In genomic region chr17:28902819-28903545, GRCh38 we compare ENCODE assay signal across 8 cellular contexts. TPM values are rescaled to one million over a fixed set of nuclear protein-coding genes. Genes with fewer than 3 reads are reported as not detected.
DNase-seq lines count a peak whose midpoint lies in the region; ATAC-seq and TF ChIP-seq lines count a peak whose summit lies in the region.

TSS of gene DHRS13 (minus strand) at chr17:28903079. CDS start at chr17:28902944, 135 bp downstream.

- 1% methylated on average over 26 of the region's 55 CpGs for WGBS in esophagus muscularis mucosa

- H3K27me3 Mint-ChIP-seq in activated T-cell treated with anti-CD3 and anti-CD28 coated beads, Interleukin-2, amount 50 U/mL, for 72 hours (ENCODE audit: low read depth): no peaks in the 10 kb centered on the region

- TF ChIP-seq POLR2A in esophagus muscularis mucosa (IDR thresholded peaks at IDR 0.05; ENCODE audit: low read depth): no peak

- peaks cover 7 to 16% of the 10 kb centered on the region in 2 donors for H3K36me3 Mint-ChIP-seq in activated T-cell treated with anti-CD3 and anti-CD28 coated beads, Interleukin-2, amount 50 U/mL, for 72 hours (ENCODE audit: insufficient read depth in 2 of 2)
- H3K36me3 Mint-ChIP-seq in stimulated activated effector memory CD8-positive, alpha-beta T cell treated with anti-CD3 and anti-CD28 coated beads, Interleukin-12 subunit alpha, Interleukin-12 subunit beta, amount 100 ng/mL, for 72 hours: peaks cover 70% of the 10 kb centered on the region

- H3K9me3 Mint-ChIP-seq in activated T-cell treated with anti-CD3 and anti-CD28 coated beads, Interleukin-2, amount 50 U/mL, for 72 hours: peaks cover 0 to 2% of the 10 kb centered on the region in 2 donors
- no peaks in the 10 kb centered on the region for H3K9me3 Mint-ChIP-seq in stimulated activated effector memory CD8-positive, alpha-beta T cell treated with anti-CD3 and anti-CD28 coated beads, Interleukin-12 subunit alpha, Interleukin-12 subunit beta, amount 100 ng/mL, for 72 hours

- DNase-seq in DMS53 treated with DMSO at 0.1 percent for 48 hours (lab: John Stamatoyannopoulos, UW; ENCODE audit: unreplicated experiment) (peak; percentile 81), Panc1 (ENCODE audit: low read depth, low spot score) (peak; percentile 57), esophagus muscularis mucosa (ENCODE audit: extremely low spot score) (peak; percentile 92), myocyte (ENCODE audit: low read depth) (peak; percentile 84)
- DNase-seq in activated T-cell treated with anti-CD3 and anti-CD28 coated beads, Interleukin-2, amount 50 U/mL, for 72 hours: peak; percentile 96 to 99
- DNase-seq in stimulated activated effector memory CD8-positive, alpha-beta T cell treated with anti-CD3 and anti-CD28 coated beads, Interleukin-12 subunit alpha, Interleukin-12 subunit beta, amount 100 ng/mL, for 72 hours (ENCODE audit: low spot score in 2 of 2): peak; percentile 94 to 96

- peak within 1 kb of the TSS; percentile 92 for H3K27ac Mint-ChIP-seq in activated T-cell treated with anti-CD3 and anti-CD28 coated beads, Interleukin-2, amount 50 U/mL, for 72 hours
- H3K27ac Mint-ChIP-seq in stimulated activated effector memory CD8-positive, alpha-beta T cell treated with anti-CD3 and anti-CD28 coated beads, Interleukin-12 subunit alpha, Interleukin-12 subunit beta, amount 100 ng/mL, for 72 hours: peak within 1 kb of the TSS; percentile 85

- H3K27ac ChIP-seq in KMS-11 (peak within 1 kb of the TSS; percentile 66), Panc1 (ENCODE audit: low read length) (peak within 1 kb of the TSS; percentile 48), esophagus muscularis mucosa (replicated peaks in 1 of 4) (peak within 1 kb of the TSS; percentile 83 to 92 (median 88))

- H3K79me2 ChIP-seq in KMS-11 (ENCODE audit: insufficient read depth, low read depth): peaks cover 12% of the 10 kb centered on the region; the same call in 1 of the 2 replicates

- peak within 1 kb of the TSS; percentile 84 for H2AFZ ChIP-seq in KMS-11 (ENCODE audit: low read depth)

- intact Hi-C loops in Panc1 (cut with micrococcal nuclease; ENCODE audit: unreplicated experiment) (loop anchor here (10.0 kb wide), 2 partner anchors 58 to 178 kb away; partner anchors contain the start of genes FAM222B, NEK8 and TLCD1), esophagus muscularis mucosa (cut with DNase I) (no loop called here)

- peak within 1 kb of the TSS; percentile 89 for H3K4me2 ChIP-seq in KMS-11

- POLR2A ChIA-PET in Panc1 (lab: Charles Lee): no interaction called here

- H3K4me3 ChIP-seq in KMS-11 (IDR thresholded peaks at IDR 0.05; ENCODE audit: insufficient read depth, low read depth, low read length): no peak within 1 kb of the TSS
- peak within 1 kb of the TSS; percentile 62 to 63 for H3K4me3 ChIP-seq in Panc1 (ENCODE audit: low read depth in 2 of 2, low read length in 2 of 2)
- peak within 1 kb of the TSS; percentile 69 to 83 (median 78) for H3K4me3 ChIP-seq in esophagus muscularis mucosa

- peak within 1 kb of the TSS; percentile 79 for H3K9ac ChIP-seq in KMS-11

- no TSS peak for BruUV-seq in Panc1 (replicated peaks; lab: Mats Ljungman, UMichigan)

- in situ Hi-C loops in Panc1 (cut with HindIII; ENCODE audit: low pct_unique_long_range_greater_than_20kb, low sequenced_read_pairs): no loop called here

- peaks cover 64% of the 10 kb centered on the region for H3K4me1 Mint-ChIP-seq in activated T-cell treated with anti-CD3 and anti-CD28 coated beads, Interleukin-2, amount 50 U/mL, for 72 hours (ENCODE audit: low read depth)
- H3K4me1 Mint-ChIP-seq in stimulated activated effector memory CD8-positive, alpha-beta T cell treated with anti-CD3 and anti-CD28 coated beads, Interleukin-12 subunit alpha, Interleukin-12 subunit beta, amount 100 ng/mL, for 72 hours: peaks cover 45% of the 10 kb centered on the region

- H3K36me3 ChIP-seq in KMS-11 (ENCODE audit: insufficient read depth) (no peaks in the 10 kb centered on the region; the same call in 1 of the 2 replicates), Panc1 (ENCODE audit: control insufficient read depth, insufficient read depth, low read length) (no peaks in the 10 kb centered on the region), esophagus muscularis mucosa (peaks cover 9 to 27% (median 26%) of the 10 kb centered on the region in 4 donors)

- peaks cover 26% of the 10 kb centered on the region for H3K4me1 ChIP-seq in KMS-11 (ENCODE audit: low read depth, poor library complexity, severe bottlenecking)
- H3K4me1 ChIP-seq in Panc1 (ENCODE audit: control insufficient read depth, insufficient read depth, low read length): peaks cover 7% of the 10 kb centered on the region
- peaks cover 17 to 57% (median 45%) of the 10 kb centered on the region in 4 donors for H3K4me1 ChIP-seq in esophagus muscularis mucosa

- no peak for TF ChIP-seq EP300 in esophagus muscularis mucosa (IDR thresholded peaks at IDR 0.05)

- H3K4me3 Mint-ChIP-seq in activated T-cell treated with anti-CD3 and anti-CD28 coated beads, Interleukin-2, amount 50 U/mL, for 72 hours: peak within 1 kb of the TSS; percentile 94 to 95
- H3K4me3 Mint-ChIP-seq in stimulated activated effector memory CD8-positive, alpha-beta T cell treated with anti-CD3 and anti-CD28 coated beads, Interleukin-12 subunit alpha, Interleukin-12 subunit beta, amount 100 ng/mL, for 72 hours: peak within 1 kb of the TSS; percentile 82

- CTCF ChIA-PET in Panc1 (lab: Charles Lee): interaction anchor here (0.5 to 2.0 kb wide), 3 partner anchors 9 to 176 kb away, joined by 3 to 6 read pairs (median 6); partner anchors contain the start of gene TLCD1

- H4K20me1 ChIP-seq in KMS-11 (ENCODE audit: insufficient read depth): no peaks in the 10 kb centered on the region

- TF ChIP-seq CTCF in KMS-11 (conservative IDR thresholded peaks at IDR 0.05; ENCODE audit: low read depth, low read length): peak; percentile 97
- TF ChIP-seq CTCF in Panc1 (IDR thresholded peaks at IDR 0.05): peak; percentile 100
- TF ChIP-seq CTCF in esophagus muscularis mucosa (IDR thresholded peaks at IDR 0.05): peak; percentile 72 to 80 (median 79)

- no peaks in the 10 kb centered on the region for H3K27me3 ChIP-seq in KMS-11 (ENCODE audit: insufficient read depth, low read depth)
- H3K27me3 ChIP-seq in Panc1 (ENCODE audit: control insufficient read depth, insufficient read depth, low read length): no peaks in the 10 kb centered on the region
- peaks cover 0 to 5% (median 0%) of the 10 kb centered on the region in 4 donors for H3K27me3 ChIP-seq in esophagus muscularis mucosa

- ATAC-seq in GM21737 (IDR thresholded peaks at IDR 0.05; ENCODE audit: unreplicated experiment) (peak; percentile 81), Panc1 (peak; percentile 97)
- peak; percentile 89 for ATAC-seq in activated T-cell treated with anti-CD3 and anti-CD28 coated beads, Interleukin-2, amount 50 U/mL, for 72 hours (replicated peaks in 1 of 2)
- peak; percentile 94 for ATAC-seq in stimulated activated effector memory CD8-positive, alpha-beta T cell treated with anti-CD3 and anti-CD28 coated beads, Interleukin-12 subunit alpha, Interleukin-12 subunit beta, amount 100 ng/mL, for 72 hours

- H3K9me3 ChIP-seq in Panc1 (ENCODE audit: control insufficient read depth, insufficient read depth, low read depth, low read length) (no peaks in the 10 kb centered on the region), esophagus muscularis mucosa (no peaks in the 10 kb centered on the region)

RNA-seq across cellular contexts. Expression of gene DHRS13, which starts in this region (rescaled TPM):
- total RNA-seq in Panc1 (2021; ENCODE audit: unreplicated experiment): 5.2 TPM
- 6.3 TPM for polyA plus RNA-seq in Panc1 (2012; ENCODE audit: insufficient read length)
- total RNA-seq in activated T-cell treated with anti-CD3 and anti-CD28 coated beads, Interleukin-2, amount 50 U/mL, for 72 hours: 10 to 100 TPM; 21.3 to 25.3 TPM
- total RNA-seq in esophagus muscularis mucosa: 10 to 100 TPM in 1 of 4 donors, 1 to 10 TPM in 3; 3.7 to 14.2 (median 5.9) TPM
- total RNA-seq in myocyte: 3.3 and 5.3 TPM in 2 replicates
- 1.0 TPM for polyA plus RNA-seq in myocyte (2012)
